In the genomic region with DNA sequence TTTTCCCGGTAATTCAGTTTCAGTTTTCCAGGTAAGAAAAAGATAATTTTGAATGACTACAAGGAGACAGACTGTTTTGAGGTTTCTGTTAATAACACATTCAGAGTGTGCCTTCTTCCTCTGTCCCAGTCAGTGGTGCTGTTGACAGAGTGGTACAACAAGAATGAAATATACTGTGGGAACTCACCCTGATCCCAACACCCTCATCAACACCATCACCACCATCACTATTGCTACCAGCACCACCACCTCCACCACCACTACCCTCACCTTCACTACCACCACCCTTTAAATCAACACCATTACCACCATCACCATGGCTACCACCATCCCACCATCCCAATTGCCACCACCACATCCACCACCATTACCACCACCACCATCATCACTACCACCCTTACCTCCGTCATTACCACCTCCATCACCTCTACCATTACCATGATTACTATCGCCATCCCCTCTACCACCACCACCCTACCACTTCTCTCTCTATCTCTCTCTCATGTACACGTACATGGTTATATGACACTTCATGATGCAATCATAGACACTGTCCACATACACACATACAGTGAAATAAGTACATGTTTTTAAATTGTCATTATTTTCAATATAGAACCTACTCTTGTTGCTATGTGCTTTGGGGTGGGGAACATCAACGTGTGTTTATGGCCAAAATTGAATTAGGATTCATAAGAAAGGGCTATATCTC, we compare ENCODE assay signal across 23 cellular contexts.
A peak's percentile ranks its signal among the peaks of the same experiment; 100 is the strongest.
DNase-seq lines count a peak whose midpoint lies in the region; ATAC-seq, FAIRE-seq and TF ChIP-seq lines count a peak whose summit lies in the region.
"Had no signal": no experiment of that assay in that cellular context is flagged by ENCODE, and none has a peak within 500 bp of the region (broad histone marks: within the 10 kb centered on the region; RNA-seq: fewer than 3 reads in every experiment).

No MANE protein-coding gene starts in this region.

- H3K4me1 ChIP-seq in left ventricle myocardium inferior, result peaks cover 12% of the 10 kb centered on the region
- no peaks in the 10 kb centered on the region for H3K4me1 ChIP-seq in IMR-90 (ENCODE audit: control insufficient read depth, insufficient read depth, low read length)
- H3K4me1 ChIP-seq in endothelial cell of umbilical vein (ENCODE audit: control insufficient read depth, extremely low read depth, insufficient read depth, low read length), result peaks cover 3% of the 10 kb centered on the region
- H3K4me1 ChIP-seq in osteoblast (ENCODE audit: insufficient read depth, low read length), result no peaks in the 10 kb centered on the region

- H3K9ac ChIP-seq in IMR-90 (ENCODE audit: low read depth, low read length) (no peak overlapping the region), endothelial cell of umbilical vein (replicated peaks; ENCODE audit: extremely low read depth, insufficient read depth, low read length) (no peak overlapping the region)
- H3K9ac ChIP-seq: BLaER1, SK-N-SH had no signal

- peak overlapping the region; percentile 67 for H3K27ac ChIP-seq in left ventricle myocardium inferior (replicated peaks)
- H3K27ac ChIP-seq in IMR-90 (ENCODE audit: insufficient read depth, low read length), result no peak overlapping the region
- no peak overlapping the region for H3K27ac ChIP-seq in endothelial cell of umbilical vein (ENCODE audit: insufficient read depth, low read depth, low read length)
- no peak overlapping the region for H3K27ac ChIP-seq in osteoblast (ENCODE audit: low read depth, low read length)
- H3K27ac ChIP-seq: BLaER1, RWPE1 had no signal

- no peaks in the 10 kb centered on the region for H3K4me1 Mint-ChIP-seq in progenitor cell of endocrine pancreas (ENCODE audit: low read depth)

- H4K8ac ChIP-seq in IMR-90 (ENCODE audit: low read depth in 2 of 2, low read length in 2 of 2), result no peak overlapping the region

- no peak overlapping the region for H2BK15ac ChIP-seq in IMR-90 (ENCODE audit: low read depth, low read length)

- no peak overlapping the region for H3K4ac ChIP-seq in IMR-90 (ENCODE audit: low read depth, low read length)

- peak overlapping the region; percentile 4 for H3K27ac Mint-ChIP-seq in progenitor cell of endocrine pancreas
- H3K27ac Mint-ChIP-seq: CD4-positive, alpha-beta T cell had no signal

- in situ Hi-C loops in IMR-90 (cut with MboI; ENCODE audit: low sequenced_read_pairs), result no loop called here

- TF ChIP-seq RAD21 in IMR-90 (IDR thresholded peaks at IDR 0.05; ENCODE audit: low read length), result no peak

- no peak overlapping the region for H4K5ac ChIP-seq in IMR-90 (ENCODE audit: low read depth, low read length)

- no peak overlapping the region for H3K14ac ChIP-seq in IMR-90 (replicated peaks; ENCODE audit: low read depth, low read length)

- H3K4me2 ChIP-seq in IMR-90 (ENCODE audit: low read depth, low read length) (no peak overlapping the region), endothelial cell of umbilical vein (ENCODE audit: insufficient read depth, low read length) (no peak overlapping the region), osteoblast (ENCODE audit: insufficient read depth, low read length) (no peak overlapping the region)
- H3K4me2 ChIP-seq: BLaER1, SK-N-SH had no signal

- H2BK20ac ChIP-seq in IMR-90 (ENCODE audit: low read depth, low read length), result no peak overlapping the region

- BruUV-seq in IMR-90 (replicated peaks; lab: Mats Ljungman, UMichigan) (no TSS peak), endothelial cell of umbilical vein (replicated peaks; lab: Mats Ljungman, UMichigan) (no TSS peak)

- H3K4me3 ChIP-seq in left ventricle myocardium inferior (no peak overlapping the region), IMR-90 (ENCODE audit: insufficient read depth, low read depth, low read length) (no peak overlapping the region), endothelial cell of umbilical vein (replicated peaks in 1 of 3; ENCODE audit: insufficient read depth in 1 of 3, low read depth in 1 of 3, low read length in 3 of 3) (no peak overlapping the region), osteoblast (ENCODE audit: insufficient read depth, low read length) (no peak overlapping the region)
- H3K4me3 ChIP-seq: BLaER1, GM12878 had no signal

- 51 to 100% methylated on average over 1 to 2 of the region's 5 CpGs for WGBS in IMR-90 (ENCODE audit: extremely low coverage in 2 of 2, insufficient read length in 1 of 2), 2 experiments

- POLR2A ChIA-PET in IMR-90 (lab: Charles Lee; ENCODE audit: unreplicated experiment) (no interaction called here), endothelial cell of umbilical vein (lab: Charles Lee) (no interaction called here)

- H4K91ac ChIP-seq in IMR-90 (ENCODE audit: insufficient read depth, low read depth, low read length), result no peak overlapping the region

- no peak for TF ChIP-seq POLR2A in IMR-90 (IDR thresholded peaks at IDR 0.05; ENCODE audit: low read depth, low read length)
- TF ChIP-seq POLR2A in endothelial cell of umbilical vein (IDR thresholded peaks at IDR 0.05; ENCODE audit: low read depth, low read length), result no peak

- 0 out of 2 replicates have a peak, but pooled peaks cover 3% of the 10 kb centered on the region for H3K9me1 ChIP-seq in IMR-90 (ENCODE audit: insufficient read depth, low read length)
- H3K9me1 ChIP-seq in endothelial cell of umbilical vein (replicated peaks; ENCODE audit: control insufficient read depth, extremely low read depth, insufficient read depth, low read length), result no peaks in the 10 kb centered on the region

- no peaks in the 10 kb centered on the region for H3K27me3 Mint-ChIP-seq in progenitor cell of endocrine pancreas
- H3K27me3 Mint-ChIP-seq: CD4-positive, alpha-beta T cell had no signal

- H2AK9ac ChIP-seq in IMR-90 (replicated peaks; ENCODE audit: low read depth, low read length, poor library complexity), result no peak overlapping the region

- TF ChIP-seq CTCF in left ventricle myocardium inferior (IDR thresholded peaks at IDR 0.05; ENCODE audit: borderline replicate concordance) (no peak), IMR-90 (conservative IDR thresholded peaks at IDR 0.05; ENCODE audit: low read depth, low read length) (no peak), endothelial cell of umbilical vein (IDR thresholded peaks at IDR 0.05; ENCODE audit: extremely low read depth in 1 of 2, insufficient read depth in 1 of 2, low read depth in 1 of 2, low read length in 2 of 2) (no peak), progenitor cell of endocrine pancreas (IDR thresholded peaks at IDR 0.05; ENCODE audit: unreplicated experiment) (no peak), osteoblast (IDR thresholded peaks at IDR 0.05; ENCODE audit: extremely low read depth, low read depth, low read length) (no peak)

- H3K27me3 ChIP-seq in left ventricle myocardium inferior (ENCODE audit: low read depth) (no peaks in the 10 kb centered on the region), IMR-90 (ENCODE audit: control insufficient read depth, insufficient read depth, low read length) (no peaks in the 10 kb centered on the region), endothelial cell of umbilical vein (ENCODE audit: control insufficient read depth in 2 of 2, insufficient read depth in 2 of 2, low read length in 2 of 2) (no peaks in the 10 kb centered on the region), osteoblast (ENCODE audit: insufficient read depth, low read length) (no peaks in the 10 kb centered on the region)
- H3K27me3 ChIP-seq: BLaER1 had no signal

- H3K9me3 ChIP-seq in left ventricle myocardium inferior (replicated peaks), result no peaks in the 10 kb centered on the region
- H3K9me3 ChIP-seq in IMR-90 (ENCODE audit: control insufficient read depth, insufficient read depth, low read length), result no peaks in the 10 kb centered on the region
- no peaks in the 10 kb centered on the region for H3K9me3 ChIP-seq in endothelial cell of umbilical vein (replicated peaks; ENCODE audit: control insufficient read depth, insufficient read depth, low read length)
- no peaks in the 10 kb centered on the region for H3K9me3 ChIP-seq in osteoblast (ENCODE audit: low read depth, low read length)
- H3K9me3 ChIP-seq: BLaER1, SK-N-SH had no signal

- H3K56ac ChIP-seq in IMR-90 (ENCODE audit: extremely low read depth, insufficient read depth, low read length), result no peak overlapping the region

- H3K4me3 Mint-ChIP-seq in progenitor cell of endocrine pancreas (ENCODE audit: low read depth), result no peak overlapping the region
- H3K4me3 Mint-ChIP-seq: CD4-positive, alpha-beta T cell had no signal

- FAIRE-seq in endothelial cell of umbilical vein (lab: Jason Lieb, UNC), result peak; percentile 31
- FAIRE-seq: GM12878 had no signal

- H3K36me3 Mint-ChIP-seq in progenitor cell of endocrine pancreas (ENCODE audit: insufficient read depth), result peaks cover 1% of the 10 kb centered on the region

- H3K9me3 Mint-ChIP-seq in progenitor cell of endocrine pancreas (ENCODE audit: low read depth), result peaks cover 25% of the 10 kb centered on the region
- H3K9me3 Mint-ChIP-seq: CD4-positive, alpha-beta T cell had no signal

- ATAC-seq in left ventricle myocardium superior (no peak), IMR-90 (ENCODE audit: low read depth) (no peak)
- ATAC-seq: GM12878 had no signal

- H3K79me2 ChIP-seq in endothelial cell of umbilical vein (ENCODE audit: control insufficient read depth, insufficient read depth, low read length) (no peaks in the 10 kb centered on the region), osteoblast (ENCODE audit: insufficient read depth, low read length) (no peaks in the 10 kb centered on the region)

- H3K79me1 ChIP-seq in IMR-90 (ENCODE audit: low read depth in 1 of 2, low read length in 2 of 2), result peaks cover 4 to 6% of the 10 kb centered on the region in 2 experiments; a peak in 3 of 4 replicates

- no peak overlapping the region for H3K23ac ChIP-seq in IMR-90 (ENCODE audit: low read depth, low read length)

- H2BK5ac ChIP-seq in IMR-90 (ENCODE audit: low read depth, low read length, poor library complexity, severe bottlenecking), result no peak overlapping the region

- intact Hi-C loops in left ventricle myocardium inferior (cut with micrococcal nuclease), result no loop called here
- intact Hi-C loops in left ventricle myocardium superior (cut with micrococcal nuclease), result no loop called here
- intact Hi-C loops in IMR-90 (cut with micrococcal nuclease), result no loop called here
- intact Hi-C loops in endothelial cell of umbilical vein (cut with micrococcal nuclease), result no loop called here

- H3K36me3 ChIP-seq in left ventricle myocardium inferior, result no peaks in the 10 kb centered on the region
- no peaks in the 10 kb centered on the region; the same call in 1 of the 2 replicates for H3K36me3 ChIP-seq in IMR-90 (ENCODE audit: control insufficient read depth, insufficient read depth, low read length)
- H3K36me3 ChIP-seq in endothelial cell of umbilical vein (ENCODE audit: control insufficient read depth in 2 of 2, extremely low read depth in 1 of 2, insufficient read depth in 2 of 2, low read length in 2 of 2), result no peaks in the 10 kb centered on the region
- H3K36me3 ChIP-seq in osteoblast (ENCODE audit: insufficient read depth, low read length), result no peaks in the 10 kb centered on the region
- H3K36me3 ChIP-seq: BLaER1 had no signal

- no peak overlapping the region for H2AFZ ChIP-seq in IMR-90 (replicated peaks; ENCODE audit: low read length, poor library complexity)
- H2AFZ ChIP-seq in endothelial cell of umbilical vein (ENCODE audit: low read depth, low read length), result no peak overlapping the region
- H2AFZ ChIP-seq in osteoblast (ENCODE audit: low read length), result no peak overlapping the region

- H2AK5ac ChIP-seq in IMR-90 (ENCODE audit: low read depth, low read length), result no peak overlapping the region

- DNase-seq in left ventricle myocardium inferior (no peak), left ventricle myocardium superior (no peak), IMR-90 (no peak), endothelial cell of umbilical vein (ENCODE audit: low read depth, low spot score) (no peak), progenitor cell of endocrine pancreas (ENCODE audit: low spot score, unreplicated experiment) (no peak), osteoblast (ENCODE audit: insufficient read length, low spot score, missing footprints) (no peak), NCI-H2081 treated with DMSO at 0.1 percent for 48 hours (lab: John Stamatoyannopoulos, UW) (no peak)
- DNase-seq: ACHN; CD4-positive, alpha-beta T cell; COR-L47; DMS79; NCI-H1092; NCI-H1436; NCI-H187 treated with DMSO at 0.1 percent for 48 hours; NCI-H2227 treated with DMSO at 0.1 percent for 48 hours; NCI-H510A treated with DMSO at 0.1 percent for 48 hours; NCI-H748 treated with DMSO at 0.1 percent for 48 hours; NK-92 treated with Interleukin-12 subunit alpha and Interleukin-12 subunit beta, amount 100 ng/mL, for 24 hours; SHP77 treated with DMSO at 0.1 percent for 48 hours; SK-N-SH had no signal

- no peak overlapping the region for H3K18ac ChIP-seq in IMR-90 (ENCODE audit: low read depth, low read length)

- dilution Hi-C loops in IMR-90 (cut with HindIII; ENCODE audit: low sequenced_read_pairs, unreplicated experiment), result no loop called here
- dilution Hi-C loops in endothelial cell of umbilical vein (cut with MboI; ENCODE audit: extremely low pct_ligation_motif_present, low sequenced_read_pairs), result no loop called here

- H4K20me1 ChIP-seq in IMR-90 (ENCODE audit: insufficient read depth, low read length) (no peaks in the 10 kb centered on the region), endothelial cell of umbilical vein (replicated peaks; ENCODE audit: control insufficient read depth, extremely low read depth, insufficient read depth, low read length) (no peaks in the 10 kb centered on the region), osteoblast (ENCODE audit: insufficient read depth, low read length) (no peaks in the 10 kb centered on the region)
- H4K20me1 ChIP-seq: BLaER1 had no signal

- CTCF ChIA-PET in IMR-90 (lab: Yijun Ruan, JAX), result interaction anchor here (0.6 kb wide), 1 partner anchor 10 kb away, joined by 3 read pairs; no protein-coding TSS in a partner anchor
- CTCF ChIA-PET in endothelial cell of umbilical vein (lab: Charles Lee), result no interaction called here

- H2BK120ac ChIP-seq in IMR-90 (ENCODE audit: low read depth, low read length), result no peak overlapping the region
